1 cellular context compared by ENCODE assay signal in genomic region chr5:34007675-34008600, GRCh38.
TF ChIP-seq lines count a peak whose summit lies in the region.

AMACR (minus strand) TSS chr5:34008050; CDS start chr5:34008019, 31 bp downstream.

TF ChIP-seq in GM12878, 131 proteins besides CTCF, POLR2A, EP300 and RAD21 (continued from another document and continues in another):
- TF ChIP-seq ZBTB40 (IDR thresholded peaks at IDR 0.05; ENCODE audit: borderline replicate concordance) (no peak), ZNF384 (IDR thresholded peaks at IDR 0.05; ENCODE audit: borderline replicate concordance, low read depth, low read length) (no peak), CUX1 (IDR thresholded peaks at IDR 0.05; ENCODE audit: insufficient replicate concordance, low read depth, low read length) (no peak), SP1 (IDR thresholded peaks at IDR 0.05; ENCODE audit: low read depth, low read length) (no peak), BCLAF1 (IDR thresholded peaks at IDR 0.05) (no peak), PBX3 (IDR thresholded peaks at IDR 0.05; ENCODE audit: insufficient replicate concordance, low read depth, low read length) (no peak), SREBF2 (IDR thresholded peaks at IDR 0.05; ENCODE audit: low read length) (no peak), SMC3 (IDR thresholded peaks at IDR 0.05; ENCODE audit: borderline replicate concordance, low read length) (no peak), MEF2B (IDR thresholded peaks at IDR 0.05; ENCODE audit: partially characterized antibody, poor library complexity, severe bottlenecking) (peak; percentile 79), HDAC6 (IDR thresholded peaks at IDR 0.05; ENCODE audit: unreplicated experiment) (no peak), NFXL1 (IDR thresholded peaks at IDR 0.05; ENCODE audit: borderline replicate concordance) (no peak), DPF2 (IDR thresholded peaks at IDR 0.05) (peak; percentile 87), RELA (IDR thresholded peaks at IDR 0.05; ENCODE audit: borderline replicate concordance, partially characterized antibody) (peak; percentile 61), ETV6 (conservative IDR thresholded peaks at IDR 0.05 in 1 of 2, IDR thresholded peaks at IDR 0.05 in 1 of 2; ENCODE audit: borderline replicate concordance in 1 of 2, low read depth in 1 of 2) (no peak; a peak in 1 of 4 replicates), HCFC1 (IDR thresholded peaks at IDR 0.05; ENCODE audit: low read length) (0 out of 2 replicates have a peak, but pooled peaks have one; percentile 9), MAX (IDR thresholded peaks at IDR 0.05; ENCODE audit: low read depth, low read length) (0 out of 2 replicates have a peak, but pooled peaks have one; percentile 18), SREBF1 (IDR thresholded peaks at IDR 0.05; ENCODE audit: low read length) (no peak), BCL3 (IDR thresholded peaks at IDR 0.05; ENCODE audit: borderline replicate concordance, insufficient read depth, low read depth, low read length, poor library complexity, severe bottlenecking) (peak; percentile 54), SMARCA5 (IDR thresholded peaks at IDR 0.05) (peak; percentile 87; the same call in 1 of the 2 replicates), ESRRA (IDR thresholded peaks at IDR 0.05; ENCODE audit: low read length) (no peak), ATF3 (IDR thresholded peaks at IDR 0.05; ENCODE audit: borderline replicate concordance, extremely low read depth, low read depth, low read length) (no peak), ZNF592 (IDR thresholded peaks at IDR 0.05) (no peak), IRF4 (IDR thresholded peaks at IDR 0.05; ENCODE audit: low read depth, low read length) (0 out of 2 replicates have a peak, but pooled peaks have one; percentile 4), CHD2 (IDR thresholded peaks at IDR 0.05; ENCODE audit: borderline replicate concordance, low read depth, low read length) (no peak), ZZZ3 (IDR thresholded peaks at IDR 0.05; ENCODE audit: control insufficient read depth, insufficient read length, low read depth) (no peak), ATF2 (IDR thresholded peaks at IDR 0.05; ENCODE audit: low read length) (no peak), PKNOX1 (IDR thresholded peaks at IDR 0.05) (no peak)
